Comparison of ENCODE assay signal across 8 cellular contexts in the genomic region with DNA sequence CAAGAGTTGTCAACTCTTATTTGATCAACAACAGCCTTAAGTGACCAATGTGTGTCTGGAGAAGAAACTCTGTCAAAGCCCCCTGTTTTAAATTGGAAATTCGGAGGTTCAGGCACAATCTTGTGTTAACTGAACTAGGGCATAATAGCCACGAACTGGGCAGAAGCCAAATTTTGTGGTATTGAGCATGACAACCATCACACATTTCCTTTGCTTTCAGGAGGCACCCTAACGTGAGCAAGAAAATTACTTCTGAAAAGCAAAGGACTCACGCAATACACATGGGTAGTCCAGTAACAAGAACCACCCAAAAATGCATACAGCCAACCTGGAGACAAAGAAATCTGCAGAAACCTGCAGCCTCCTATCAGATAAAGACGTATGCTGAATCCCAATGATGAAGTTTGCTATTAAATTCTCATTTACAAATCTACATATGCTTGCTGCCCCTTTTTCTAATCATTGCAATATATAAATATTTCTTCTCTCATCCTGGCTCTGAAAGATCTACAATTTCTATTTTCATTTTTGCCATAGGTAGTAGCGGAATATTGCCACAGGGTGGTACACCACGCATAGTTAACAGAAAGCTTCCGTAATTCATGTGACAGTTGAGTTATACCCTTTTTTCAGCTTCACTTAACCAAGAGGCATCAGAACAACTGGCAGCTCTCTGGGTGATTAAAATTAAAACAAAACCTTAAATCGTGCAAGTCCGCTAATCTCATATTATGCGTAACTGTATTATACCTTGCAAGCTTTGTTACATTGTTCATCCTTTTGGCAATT.
DNase-seq lines count a peak whose midpoint lies in the region; ATAC-seq and TF ChIP-seq lines count a peak whose summit lies in the region.

No MANE protein-coding gene starts in this region.

- H3K79me1 ChIP-seq in neuronal stem cell (ENCODE audit: low read depth, low read length): no peaks in the 10 kb centered on the region

- H3K27me3 ChIP-seq in Caco-2 (replicated peaks; ENCODE audit: control insufficient read depth, insufficient read depth, low read length) (no peaks in the 10 kb centered on the region), breast epithelium (no peaks in the 10 kb centered on the region), neuronal stem cell (ENCODE audit: control insufficient read depth in 3 of 3, insufficient read depth in 3 of 3, low read depth in 1 of 3, low read length in 3 of 3) (no peaks in the 10 kb centered on the region)

- H3K4me1 Mint-ChIP-seq in Caco-2 (ENCODE audit: low read depth, unreplicated experiment): no peaks in the 10 kb centered on the region

- H3K36me3 ChIP-seq in Caco-2 (ENCODE audit: control insufficient read depth, insufficient read depth, low read length) (no peaks in the 10 kb centered on the region), breast epithelium (no peaks in the 10 kb centered on the region), neuronal stem cell (replicated peaks in 1 of 2; ENCODE audit: control insufficient read depth in 2 of 2, insufficient read depth in 2 of 2, low read length in 2 of 2) (no peaks in the 10 kb centered on the region)

- peak; percentile 31 to 57 for TF ChIP-seq CTCF in Caco-2 (IDR thresholded peaks at IDR 0.05; ENCODE audit: insufficient read depth in 1 of 2, low read depth in 1 of 2, low read length in 1 of 2, severe bottlenecking in 1 of 2, unreplicated experiment in 1 of 2)
- peak; percentile 28 to 53 (median 51) for TF ChIP-seq CTCF in breast epithelium (IDR thresholded peaks at IDR 0.05)

- no peak overlapping the region for H3K23ac ChIP-seq in neuronal stem cell (ENCODE audit: low read depth, low read length, poor library complexity)

- no peak overlapping the region for H2BK5ac ChIP-seq in neuronal stem cell (ENCODE audit: low read length)

- H4K91ac ChIP-seq in neuronal stem cell (ENCODE audit: low read depth, low read length, poor library complexity): no peak overlapping the region

- H3K4me2 ChIP-seq in neuronal stem cell (ENCODE audit: insufficient read depth, low read length, poor library complexity, severe bottlenecking): no peak overlapping the region

- H3K9ac ChIP-seq in neuronal stem cell (ENCODE audit: low read depth, low read length, poor library complexity): no peak overlapping the region

- no peak overlapping the region for H2BK15ac ChIP-seq in neuronal stem cell (ENCODE audit: low read length)

- no peaks in the 10 kb centered on the region for H3K36me3 Mint-ChIP-seq in Caco-2 (ENCODE audit: insufficient read depth, unreplicated experiment)

- H4K8ac ChIP-seq in neuronal stem cell (ENCODE audit: low read depth, low read length): no peak overlapping the region

- no peak overlapping the region for H3K4me3 Mint-ChIP-seq in Caco-2 (ENCODE audit: unreplicated experiment)

- intact Hi-C loops in Caco-2 (cut with micrococcal nuclease; ENCODE audit: unreplicated experiment) (loop anchor here (1.0 to 10.0 kb wide), 4 partner anchors 211 to 1176 kb away; no protein-coding TSS in a partner anchor), breast epithelium (cut with DNase I; ENCODE audit: low total_unique reads) (no loop called here)

- no TSS peak for BruUV-seq in Caco-2 (replicated peaks; lab: Mats Ljungman, UMichigan)

- H3K4me1 ChIP-seq in Caco-2 (no peaks in the 10 kb centered on the region), breast epithelium (no peaks in the 10 kb centered on the region), neuronal stem cell (ENCODE audit: control insufficient read depth in 2 of 2, insufficient read depth in 1 of 2, low read depth in 1 of 2, low read length in 2 of 2) (peaks cover 0 to 6% of the 10 kb centered on the region in 2 donors)

- no peaks in the 10 kb centered on the region for H3K9me3 Mint-ChIP-seq in Caco-2 (ENCODE audit: unreplicated experiment)

- ATAC-seq in GM21619 (IDR thresholded peaks at IDR 0.05; ENCODE audit: unreplicated experiment): peak; percentile 67

- H3K4ac ChIP-seq in neuronal stem cell (ENCODE audit: low read length): no peak overlapping the region

- no peak overlapping the region for H3K18ac ChIP-seq in neuronal stem cell (ENCODE audit: low read length)

- no peak overlapping the region for H3K14ac ChIP-seq in neuronal stem cell (ENCODE audit: low read length)

- WGBS in neuronal stem cell (ENCODE audit: extremely low coverage in 2 of 2, insufficient read length in 2 of 2, insufficient replicate concordance in 1 of 2), 2 donors: no CpG with 5 or more reads among the region's 11 CpGs

- H3K27ac ChIP-seq in breast epithelium (no peak overlapping the region), neuronal stem cell (replicated peaks; ENCODE audit: low read length) (no peak overlapping the region)

- no peak overlapping the region for H3K4me3 ChIP-seq in Caco-2 (ENCODE audit: low read depth, low read length)
- H3K4me3 ChIP-seq in breast epithelium: no peak overlapping the region
- H3K4me3 ChIP-seq in neuronal stem cell (ENCODE audit: low read length in 2 of 2): no peak overlapping the region

- DNase-seq in Caco-2: peak in 1 of 2 experiments; percentile 19
- peak; percentile 48 for DNase-seq in NCI-H2107 (lab: John Stamatoyannopoulos, UW)
- DNase-seq in breast epithelium (ENCODE audit: low spot score in 2 of 2): no peak
- peak; percentile 33 for DNase-seq in neuronal stem cell (ENCODE audit: low spot score)
- no peak for DNase-seq in hepatic stellate cell (ENCODE audit: low spot score)
- DNase-seq in iPS-NIHi11 (ENCODE audit: low spot score): no peak
- DNase-seq in NK-92 (lab: John Stamatoyannopoulos, UW; ENCODE audit: unreplicated experiment): no peak

- no peak overlapping the region for H2AFZ ChIP-seq in neuronal stem cell (ENCODE audit: low read length)

- CTCF ChIA-PET in Caco-2 (lab: Charles Lee): interaction anchor here (0.5 to 1.0 kb wide), 4 partner anchors 210 to 812 kb away, joined by 3 read pairs; no protein-coding TSS in a partner anchor

- no peak overlapping the region for H2BK120ac ChIP-seq in neuronal stem cell (ENCODE audit: low read depth, low read length)

- H3K9me3 ChIP-seq in Caco-2: no peaks in the 10 kb centered on the region
- no peaks in the 10 kb centered on the region for H3K9me3 ChIP-seq in breast epithelium
- H3K9me3 ChIP-seq in neuronal stem cell (replicated peaks in 1 of 2; ENCODE audit: control insufficient read depth in 2 of 2, insufficient read depth in 1 of 2, low read depth in 1 of 2, low read length in 2 of 2): peaks cover 0 to 1% of the 10 kb centered on the region in 2 donors

- no peak overlapping the region for H2BK12ac ChIP-seq in neuronal stem cell (ENCODE audit: low read length)

- TF ChIP-seq POLR2A in breast epithelium (IDR thresholded peaks at IDR 0.05): no peak

- POLR2A ChIA-PET in Caco-2 (lab: Charles Lee): no interaction called here

- no peak overlapping the region for H2AK5ac ChIP-seq in neuronal stem cell (ENCODE audit: low read depth, low read length)

- no peak overlapping the region for H3K27ac Mint-ChIP-seq in Caco-2 (ENCODE audit: unreplicated experiment)

- peaks cover 3% of the 10 kb centered on the region for H3K27me3 Mint-ChIP-seq in Caco-2 (ENCODE audit: insufficient read depth, unreplicated experiment)

Comparison
In these comparisons a context has a peak if more than half of its experiments do, and no peak if none do; other contexts are left out.
1. DNase-seq: peak in NCI-H2107 (single experiment) and neuronal stem cell (single experiment); none in breast epithelium (0 of 2), hepatic stellate cell (single experiment), iPS-NIHi11 (single experiment) and NK-92 (single experiment).